In the genomic region with DNA sequence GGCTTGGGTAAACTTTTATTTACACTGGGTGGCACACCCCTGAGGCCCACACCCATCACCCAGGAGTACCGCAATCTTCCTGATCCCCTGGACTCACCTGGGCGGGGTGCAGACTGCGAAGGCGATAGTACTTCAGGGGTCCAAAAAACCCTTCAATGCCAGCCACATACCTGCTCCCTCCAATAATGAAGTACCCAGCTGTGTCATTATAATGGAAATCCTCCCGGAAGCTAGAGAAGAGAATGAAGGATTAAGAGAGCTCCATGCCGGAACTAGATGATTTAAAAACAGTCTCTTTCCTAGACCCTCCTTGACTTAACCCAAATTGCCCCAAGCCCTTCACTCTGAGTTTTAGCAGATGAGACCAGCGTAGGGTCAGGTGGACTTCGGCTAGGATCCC, we compare ENCODE assay signal across 25 cellular contexts. TPM values are rescaled to one million over a fixed set of nuclear protein-coding genes. Genes with fewer than 3 reads are reported as not detected.
DNase-seq lines count a peak whose midpoint lies in the region; ATAC-seq, FAIRE-seq and TF ChIP-seq lines count a peak whose summit lies in the region.
"Had no signal": no experiment of that assay in that cellular context is flagged by ENCODE, and none has a peak within 500 bp of the region (broad histone marks: within the 10 kb centered on the region; RNA-seq: fewer than 3 reads in every experiment).

No MANE protein-coding gene starts in this region.

- no peak overlapping the region for H3K14ac ChIP-seq in H1 (ENCODE audit: insufficient read length)

- H3K36me3 ChIP-seq in CD8-positive, alpha-beta T cell (ENCODE audit: insufficient read depth, low read length): peaks cover 31% of the 10 kb centered on the region
- peaks cover 43% of the 10 kb centered on the region for H3K36me3 ChIP-seq in HUES64 (ENCODE audit: insufficient read depth, low read length)
- H3K36me3 ChIP-seq in H1 (ENCODE audit: control insufficient read depth in 2 of 4, insufficient read depth in 4 of 4, low read length in 3 of 4): peaks cover 0 to 22% (median 11%) of the 10 kb centered on the region in 4 experiments; a peak in 6 of 8 replicates
- H3K36me3 ChIP-seq in GM23248 (ENCODE audit: low read depth): no peaks in the 10 kb centered on the region
- H3K36me3 ChIP-seq: BE2C had no signal

- no peak overlapping the region for H4K91ac ChIP-seq in H1 (replicated peaks; ENCODE audit: insufficient read length, low read length)

- no peaks in the 10 kb centered on the region for H3K9me3 ChIP-seq in CD8-positive, alpha-beta T cell (ENCODE audit: low read length)
- H3K9me3 ChIP-seq in HUES64 (ENCODE audit: insufficient read depth, low read depth, low read length): no peaks in the 10 kb centered on the region
- H3K9me3 ChIP-seq in H1 (ENCODE audit: insufficient read depth in 2 of 2, low read depth in 1 of 2, low read length in 1 of 2): no peaks in the 10 kb centered on the region
- no peaks in the 10 kb centered on the region for H3K9me3 ChIP-seq in GM23248 (ENCODE audit: low read depth)
- H3K9me3 ChIP-seq: BE2C had no signal

- no peaks in the 10 kb centered on the region for H3K4me1 Mint-ChIP-seq in CD8-positive, alpha-beta T cell (ENCODE audit: low read depth)
- H3K4me1 Mint-ChIP-seq: CD14-positive monocyte had no signal

- H3F3A ChIP-seq in GM23248 (ENCODE audit: insufficient read depth): peaks cover 28% of the 10 kb centered on the region

- no peak overlapping the region for H2BK15ac ChIP-seq in H1 (ENCODE audit: low read length)

- no peaks in the 10 kb centered on the region for H3K79me1 ChIP-seq in H1 (ENCODE audit: low read depth, low read length)

- peak overlapping the region; percentile 50 to 52 for H3K4me2 ChIP-seq in H1 (ENCODE audit: insufficient read depth in 1 of 2, low read depth in 2 of 2, low read length in 2 of 2)
- no peak overlapping the region for H3K4me2 ChIP-seq in GM23248 (ENCODE audit: unreplicated experiment)

- H4K5ac ChIP-seq in H1 (ENCODE audit: insufficient read length, low read depth, low read length): no peak overlapping the region

- peak overlapping the region; percentile 78; the same call in 1 of the 2 replicates for H2BK12ac ChIP-seq in H1 (ENCODE audit: low read depth, low read length)

- H3K27ac ChIP-seq in CD8-positive, alpha-beta T cell (ENCODE audit: low read depth, low read length): no peak overlapping the region
- H3K27ac ChIP-seq in HUES64 (ENCODE audit: low read depth, low read length): peak overlapping the region; percentile 12
- peak overlapping the region; percentile 35; the same call in 1 of the 2 replicates for H3K27ac ChIP-seq in H1 (ENCODE audit: low read depth, low read length)
- no peak overlapping the region for H3K27ac ChIP-seq in GM23248
- H3K27ac ChIP-seq in caudate nucleus (ENCODE audit: low read depth, low read length): no peak overlapping the region
- H3K27ac ChIP-seq: RWPE1 had no signal

- FAIRE-seq in H1 (lab: Jason Lieb, UNC): peak; percentile 24
- FAIRE-seq: HepG2 had no signal

- no peak overlapping the region for H3K4me3 ChIP-seq in CD8-positive, alpha-beta T cell (ENCODE audit: low read depth, low read length)
- no peak overlapping the region for H3K4me3 ChIP-seq in HUES64 (ENCODE audit: low read length)
- H3K4me3 ChIP-seq in H1 (ENCODE audit: extremely low read depth in 1 of 4, insufficient read depth in 2 of 4, low read depth in 3 of 4, low read length in 4 of 4): peak overlapping the region in 1 of 4 experiments; percentile 8; a peak in 1 of 8 replicates
- no peak overlapping the region for H3K4me3 ChIP-seq in GM23248

- H2BK120ac ChIP-seq in H1 (replicated peaks; ENCODE audit: low read depth, low read length): no peak overlapping the region

- H4K20me1 ChIP-seq in H1 (replicated peaks in 1 of 2; ENCODE audit: control insufficient read depth in 1 of 2, insufficient read depth in 2 of 2, low read length in 2 of 2): no peaks in the 10 kb centered on the region
- no peaks in the 10 kb centered on the region for H4K20me1 ChIP-seq in GM23248 (ENCODE audit: insufficient read depth)

- no peak overlapping the region for H3K4ac ChIP-seq in H1 (replicated peaks; ENCODE audit: insufficient read length, low read depth, low read length)

- intact Hi-C loops in CD8-positive, alpha-beta T cell (cut with DNase I, micrococcal nuclease): no loop called here
- intact Hi-C loops in left colon (cut with DNase I, micrococcal nuclease): no loop called here

- no peak for TF ChIP-seq RAD21 in H1 (IDR thresholded peaks at IDR 0.05 in 1 of 2, conservative IDR thresholded peaks at IDR 0.05 in 1 of 2; ENCODE audit: low read depth in 2 of 2, low read length in 2 of 2)

- H3K27me3 ChIP-seq in CD8-positive, alpha-beta T cell (ENCODE audit: insufficient read depth, low read length): no peaks in the 10 kb centered on the region
- H3K27me3 ChIP-seq in HUES64 (ENCODE audit: insufficient read depth, low read length) (no peaks in the 10 kb centered on the region), H1 (replicated peaks in 1 of 4; ENCODE audit: control insufficient read depth in 3 of 4, extremely low read depth in 1 of 4, insufficient read depth in 3 of 4, low read length in 3 of 4) (no peaks in the 10 kb centered on the region), GM23248 (replicated peaks; ENCODE audit: insufficient read depth) (no peaks in the 10 kb centered on the region)
- H3K27me3 ChIP-seq: BE2C had no signal

- no peaks in the 10 kb centered on the region for H3K9me3 Mint-ChIP-seq in CD8-positive, alpha-beta T cell

- H4K8ac ChIP-seq in H1 (ENCODE audit: extremely low read depth, insufficient read depth, low read length): no peak overlapping the region; the same call in 1 of the 2 replicates

- no peaks in the 10 kb centered on the region for H3K79me2 ChIP-seq in H1 (ENCODE audit: control insufficient read depth in 1 of 2, insufficient read depth in 2 of 2, low read length in 2 of 2)
- H3K79me2 ChIP-seq in GM23248 (ENCODE audit: insufficient read depth): no peaks in the 10 kb centered on the region

- in situ Hi-C loops in GM23248 (cut with MboI): no loop called here

- 0 out of 2 replicates have a peak overlapping the region, but pooled peaks have one; percentile 3 for H3K18ac ChIP-seq in H1 (ENCODE audit: extremely low read depth, low read length)

- CTCF ChIA-PET in CD8-positive, alpha-beta T cell (lab: Charles Lee): no interaction called here
- CTCF ChIA-PET in H1 (lab: Charles Lee; ENCODE audit: partially characterized antibody): interaction anchor here (0.9 kb wide), 1 partner anchor 26 kb away, joined by 3 read pairs; no protein-coding TSS in a partner anchor

- H2BK20ac ChIP-seq in H1 (ENCODE audit: low read length): no peak overlapping the region

- no peak overlapping the region; the same call in 1 of the 2 replicates for H2AK5ac ChIP-seq in H1 (ENCODE audit: low read depth, low read length)

- H3K9ac ChIP-seq in HUES64 (ENCODE audit: low read depth, low read length): no peak overlapping the region
- no peak overlapping the region for H3K9ac ChIP-seq in H1 (replicated peaks in 1 of 4; ENCODE audit: extremely low read depth in 1 of 4, low read depth in 3 of 4, low read length in 3 of 4)
- H3K9ac ChIP-seq in GM23248: no peak overlapping the region

- peaks cover 76% of the 10 kb centered on the region for H3K36me3 Mint-ChIP-seq in CD8-positive, alpha-beta T cell
- H3K36me3 Mint-ChIP-seq: CD14-positive monocyte had no signal

- H3K27ac Mint-ChIP-seq in CD8-positive, alpha-beta T cell: peak overlapping the region; percentile 55

- H3K56ac ChIP-seq in H1 (replicated peaks; ENCODE audit: insufficient read length, low read depth, low read length): no peak overlapping the region

- ATAC-seq in CD8-positive, alpha-beta T cell: no peak
- ATAC-seq in left colon: peak; percentile 35
- ATAC-seq in GM21619 (IDR thresholded peaks at IDR 0.05; ENCODE audit: unreplicated experiment): no peak
- ATAC-seq: HepG2, Panc1 had no signal

- H3K4me3 Mint-ChIP-seq in CD8-positive, alpha-beta T cell: no peak overlapping the region
- H3K4me3 Mint-ChIP-seq: CD14-positive monocyte had no signal

- H2AFZ ChIP-seq in H1 (ENCODE audit: low read length) (no peak overlapping the region), GM23248 (no peak overlapping the region)

- 64% methylated on average over 8 of the region's 8 CpGs for WGBS in HUES64
- 62% methylated on average over 8 of the region's 8 CpGs; no CpG with 5 or more reads in 1 of the 2 experiments for WGBS in H1 (ENCODE audit: extremely low coverage in 1 of 2, insufficient coverage in 1 of 2, insufficient read length in 1 of 2, insufficient replicate concordance in 2 of 2, low coverage in 1 of 2, low lambda C conversion rate in 2 of 2, missing lambda C conversion rate in 1 of 2), 2 experiments
- WGBS in GM23248 (ENCODE audit: low coverage in 1 of 2, low lambda C conversion rate in 2 of 2, missing lambda C conversion rate in 2 of 2), 2 experiments: 96 to 98% methylated on average over 8 of the region's 8 CpGs

- no peaks in the 10 kb centered on the region for H3K27me3 Mint-ChIP-seq in CD8-positive, alpha-beta T cell (ENCODE audit: low read depth)

- H3K23ac ChIP-seq in H1 (ENCODE audit: insufficient read length): no peak overlapping the region

- POLR2A ChIA-PET in CD8-positive, alpha-beta T cell (lab: Charles Lee): no interaction called here
- POLR2A ChIA-PET in H1 (lab: Charles Lee; ENCODE audit: partially characterized antibody): interaction anchor here (0.5 kb wide), 1 partner anchor 30 kb away, joined by 3 read pairs; no protein-coding TSS in a partner anchor

- no peaks in the 10 kb centered on the region for H3K23me2 ChIP-seq in H1 (ENCODE audit: low read depth, low read length)

- TF ChIP-seq EP300 in H1 (IDR thresholded peaks at IDR 0.05; ENCODE audit: borderline replicate concordance in 1 of 2, low read depth in 2 of 2, low read length in 2 of 2): no peak

- no peak for TF ChIP-seq CTCF in CD8-positive, alpha-beta T cell (IDR thresholded peaks at IDR 0.05)
- TF ChIP-seq CTCF in H1 (IDR thresholded peaks at IDR 0.05; ENCODE audit: control extremely low read depth in 1 of 3, insufficient read depth in 1 of 3, low read depth in 1 of 3, low read length in 3 of 3): no peak

- TF ChIP-seq POLR2A in H1 (IDR thresholded peaks at IDR 0.05; ENCODE audit: control extremely low read depth in 1 of 2, low read depth in 2 of 2, low read length in 2 of 2): no peak

- peak in 1 of 7 experiments; percentile 13 for DNase-seq in CD8-positive, alpha-beta T cell
- DNase-seq in H1 (ENCODE audit: low read depth in 1 of 2, low spot score in 2 of 2): peak in 1 of 2 experiments; percentile 43
- no peak for DNase-seq in left colon
- DNase-seq in GM23248: no peak
- DNase-seq in NCI-H2227 (lab: John Stamatoyannopoulos, UW; ENCODE audit: unreplicated experiment): no peak
- no peak for DNase-seq in caudate nucleus (lab: John Stamatoyannopoulos, UW)
- DNase-seq: 8988T, ACHN, BE2C, Calu3, DMS79 treated with DMSO at 0.1 percent for 48 hours, GF-D8, HCEC 1CT, Karpas-422, NCI-H1092, NCI-H1436 treated with DMSO at 0.1 percent for 48 hours, NCI-H187 treated with DMSO at 0.1 percent for 48 hours, NCI-H2171 treated with DMSO at 0.1 percent for 48 hours, SHP77 had no signal

- H3K9me2 ChIP-seq in GM23248 (ENCODE audit: insufficient read depth): no peaks in the 10 kb centered on the region

- H3K4me1 ChIP-seq in CD8-positive, alpha-beta T cell (ENCODE audit: insufficient read depth, low read length): no peaks in the 10 kb centered on the region
- H3K4me1 ChIP-seq in HUES64 (ENCODE audit: insufficient read depth, low read length): peaks cover 16% of the 10 kb centered on the region
- peaks cover 3 to 12% (median 7%) of the 10 kb centered on the region in 4 experiments; a peak in 3 of 7 replicates for H3K4me1 ChIP-seq in H1 (replicated peaks in 1 of 4; ENCODE audit: control insufficient read depth in 3 of 4, insufficient read depth in 4 of 4, low read length in 3 of 4)
- peaks cover 24% of the 10 kb centered on the region for H3K4me1 ChIP-seq in GM23248 (ENCODE audit: insufficient read depth)
- H3K4me1 ChIP-seq: BE2C had no signal

- H2BK5ac ChIP-seq in H1 (ENCODE audit: low read depth, low read length): peak overlapping the region; percentile 82; the same call in 1 of the 2 replicates

RNA-seq across cellular contexts. Expression of gene SEL1L3, which starts 40.9 kb away (rescaled TPM):
- 10 to 100 TPM; 31.2 to 33.7 TPM for total RNA-seq in CD8-positive, alpha-beta T cell
- 24.9 TPM for polyA plus RNA-seq in HUES64 (2013, experiment 1 of 2)
- 24.5 TPM for polyA plus RNA-seq in HUES64 (2013, experiment 2 of 2)
- 51.0 and 54.0 TPM in 2 replicates for total RNA-seq in H1 (2021; fragmentation: NEBNext Ultra II Directional; extraction: Animal tissue kit (Norgen Biotek cat#: 25700))
- polyA plus RNA-seq in H1 (2011; rRNA removed) (16.0 and 18.2 TPM in 2 replicates), GM23248 (2016; fragmentation: Nextera tagmentation; extraction: Ambion mirVana) (23.1 and 24.5 TPM in 2 replicates)
- polyA plus RNA-seq in H1 (2011; cell fraction: cytosol; rRNA removed): 22.2 TPM
- polyA plus RNA-seq in H1 (2011; cell fraction: nucleus; rRNA removed): 28.7 TPM
- polyA plus RNA-seq in H1 (2012, experiment 1 of 2): 39.3 to 45.2 TPM (median 42.7 TPM) in 4 replicates
- 6.8 TPM for polyA plus RNA-seq in H1 (2012, experiment 2 of 2)
- 88.0 TPM for polyA plus RNA-seq in H1 (2013, experiment 1 of 2)
- polyA plus RNA-seq in H1 (2013, experiment 2 of 2): 91.6 TPM
- polyA minus RNA-seq in H1 (2011; rRNA and poly(A)+ RNA removed): 87.9 and 134 TPM in 2 replicates
- polyA minus RNA-seq in H1 (2011; cell fraction: cytosol; rRNA and poly(A)+ RNA removed): 27.7 TPM
- polyA minus RNA-seq in H1 (2011; cell fraction: nucleus; rRNA and poly(A)+ RNA removed): 60.5 TPM
- total RNA-seq in left colon: 100 to 1,000 TPM; 106 to 110 TPM
- total RNA-seq in GM23248 (2014; rRNA removed; shearing (Covaris generic)): 62.8 and 101 TPM in 2 replicates

Comparison
In these comparisons a context has a peak if more than half of its experiments do, and no peak if none do; other contexts are left out.
1. H3K27ac ChIP-seq: peak in HUES64 (single experiment) and H1 (single experiment); none in CD8-positive, alpha-beta T cell (single experiment), GM23248 (single experiment) and caudate nucleus (single experiment).